Comparison of ENCODE assay signal across 13 cellular contexts in the genomic region with DNA sequence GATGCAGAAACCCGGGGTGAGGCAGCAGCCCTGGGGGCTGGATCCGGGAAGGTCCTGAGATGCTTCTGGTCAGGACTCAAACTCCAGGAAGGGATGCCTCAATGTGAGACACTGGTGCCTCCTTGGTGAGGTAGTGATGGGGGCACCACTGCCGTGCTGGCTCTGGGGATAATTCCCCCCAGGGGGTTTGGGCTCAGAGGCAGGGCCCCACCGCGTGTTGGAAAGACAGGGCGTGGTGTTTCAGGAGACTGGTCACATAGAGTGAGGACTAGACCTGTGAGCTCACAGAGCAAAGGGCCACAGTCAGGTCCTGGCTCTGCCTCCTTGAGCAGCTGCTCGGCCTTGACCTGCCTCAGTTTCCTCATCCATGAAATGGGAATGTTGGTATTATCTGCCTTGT.
A peak's percentile ranks its signal among the peaks of the same experiment; 100 is the strongest.
DNase-seq lines count a peak whose midpoint lies in the region; ATAC-seq lines count a peak whose summit lies in the region.
"Had no signal": no experiment of that assay in that cellular context is flagged by ENCODE, and none has a peak within 500 bp of the region (broad histone marks: within the 10 kb centered on the region; RNA-seq: fewer than 3 reads in every experiment).

No MANE protein-coding gene starts in this region.

- intact Hi-C loops in cardiac septum (cut with DNase I), result no loop called here
- intact Hi-C loops in Right ventricle myocardium superior (cut with DNase I), result no loop called here
- intact Hi-C loops in posterior vena cava (cut with DNase I), result no loop called here
- intact Hi-C loops in left colon (cut with DNase I, micrococcal nuclease), result no loop called here

- DNase-seq in cardiac septum (ENCODE audit: low spot score) (peak; percentile 46), Right ventricle myocardium superior (no peak), islet precursor cell (peak; percentile 36), posterior vena cava (ENCODE audit: low spot score) (peak; percentile 24), ureter (ENCODE audit: low spot score) (peak; percentile 31), Ammon's horn (ENCODE audit: low spot score) (no peak), left colon (no peak)
- DNase-seq: BE2C; CD4-positive, alpha-beta memory T cell; DMS79; H7 had no signal

- ATAC-seq in Right ventricle myocardium superior (ENCODE audit: poor library complexity) (no peak), left colon (no peak)
- ATAC-seq: GM12878, GM23338 had no signal

Comparison
In these comparisons a context has a peak if more than half of its experiments do, and no peak if none do; other contexts are left out.
1. DNase-seq: peak in cardiac septum (single experiment), islet precursor cell (single experiment), posterior vena cava (single experiment) and ureter (single experiment); none in Right ventricle myocardium superior (single experiment), Ammon's horn (single experiment) and left colon (0 of 2).